Comparison of ENCODE assay signal across 8 cellular contexts in the genomic region with DNA sequence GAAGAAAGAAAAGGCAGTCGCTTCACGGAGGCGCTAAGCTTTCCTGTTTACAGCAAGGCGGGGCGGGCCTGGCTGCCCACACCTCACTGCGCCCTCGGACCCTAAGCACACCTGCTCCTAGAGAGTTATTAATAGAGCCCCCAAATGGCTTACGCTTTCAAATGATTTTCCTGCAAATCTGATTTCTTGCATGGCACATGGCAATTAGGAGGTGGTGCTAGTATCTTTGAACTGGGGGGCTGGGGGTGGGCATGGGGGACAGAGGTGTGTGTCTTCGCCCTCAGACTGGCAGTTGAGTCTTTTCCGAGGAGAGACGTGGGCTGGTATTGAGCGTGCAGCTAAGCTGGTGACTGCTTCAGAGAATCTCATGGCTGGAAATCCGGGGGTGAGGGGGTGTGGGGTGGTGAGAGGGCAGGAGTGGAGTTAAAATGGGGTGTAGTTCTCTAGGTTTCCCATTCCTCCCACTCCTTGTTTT. TPM values are rescaled to one million over a fixed set of nuclear protein-coding genes. Genes with fewer than 3 reads are reported as not detected.
DNase-seq lines count a peak whose midpoint lies in the region; ATAC-seq and TF ChIP-seq lines count a peak whose summit lies in the region.

No MANE protein-coding gene starts in this region.

- H3K27me3 ChIP-seq in naive thymus-derived CD4-positive, alpha-beta T cell (ENCODE audit: control insufficient read depth in 2 of 2, insufficient read depth in 2 of 2, low read length in 2 of 2) = no peaks in the 10 kb centered on the region
- H3K27me3 ChIP-seq in tibial artery = peaks cover 0 to 2% of the 10 kb centered on the region in 2 donors

- peak overlapping the region; percentile 58 for H3K27ac ChIP-seq in caudate nucleus (ENCODE audit: low read depth, low read length)
- peak overlapping the region; percentile 94 for H3K27ac ChIP-seq in naive thymus-derived CD4-positive, alpha-beta T cell (ENCODE audit: low read depth, low read length)
- H3K27ac ChIP-seq in tibial artery = peak overlapping the region in 1 of 2 donors; percentile 2

- H3K27me3 Mint-ChIP-seq in T-helper 2 cell treated with Interferon-gamma antibody and Interleukin-4, amounts not matched to agents 5 μg/mL and 100 μg/mL, for 36 hours (ENCODE audit: low read depth) = no peaks in the 10 kb centered on the region
- H3K27me3 Mint-ChIP-seq in naive thymus-derived CD4-positive, alpha-beta T cell = peaks cover 0 to 4% (median 0%) of the 10 kb centered on the region in 5 donors

- H3K4me3 ChIP-seq in naive thymus-derived CD4-positive, alpha-beta T cell (ENCODE audit: low read length) = peak overlapping the region; percentile 88
- peak overlapping the region; percentile 52 to 65 for H3K4me3 ChIP-seq in tibial artery

- CTCF ChIA-PET in naive thymus-derived CD4-positive, alpha-beta T cell (lab: Charles Lee) = interaction anchor here (0.6 to 4.6 kb wide), 30 partner anchors 10 to 322 kb away, joined by 3 to 110 read pairs (median 7); no protein-coding TSS in a partner anchor

- ATAC-seq in GM19463 (IDR thresholded peaks at IDR 0.05; ENCODE audit: unreplicated experiment) = peak; percentile 13
- peak; percentile 4 for ATAC-seq in naive thymus-derived CD4-positive, alpha-beta T cell

- no peaks in the 10 kb centered on the region for H3K9me3 ChIP-seq in naive thymus-derived CD4-positive, alpha-beta T cell (ENCODE audit: control insufficient read depth in 2 of 3, low read length in 3 of 3)
- H3K9me3 ChIP-seq in tibial artery = no peaks in the 10 kb centered on the region

- POLR2A ChIA-PET in naive thymus-derived CD4-positive, alpha-beta T cell (lab: Charles Lee) = interaction anchor here (0.6 to 23.6 kb wide), 30 partner anchors 8 to 342 kb away, joined by 3 to 633 read pairs (median 9); a partner anchor contains a TSS

- DNase-seq in T-helper 2 cell treated with Interferon-gamma antibody and Interleukin-4, amounts not matched to agents 5 μg/mL and 100 μg/mL, for 36 hours (ENCODE audit: low spot score) = peak; percentile 62
- peak in 4 of 61 donors; percentile 0 to 19 (median 10) for DNase-seq in caudate nucleus (lab: John Stamatoyannopoulos, UW)
- peak in 8 of 9 donors; percentile 56 to 68 (median 62) for DNase-seq in naive thymus-derived CD4-positive, alpha-beta T cell
- no peak for DNase-seq in tibial artery
- DNase-seq in putamen (ENCODE audit: low spot score) = no peak
- DNase-seq in GOT3 (lab: John Stamatoyannopoulos, UW) = no peak
- no peak for DNase-seq in NCI-H2107 treated with DMSO at 0.1 percent for 48 hours (lab: John Stamatoyannopoulos, UW; ENCODE audit: unreplicated experiment)

- TF ChIP-seq CTCF in tibial artery (IDR thresholded peaks at IDR 0.05) = no peak

- H3K27ac Mint-ChIP-seq in T-helper 2 cell treated with Interferon-gamma antibody and Interleukin-4, amounts not matched to agents 5 μg/mL and 100 μg/mL, for 36 hours = peak overlapping the region; percentile 97
- peak overlapping the region; percentile 93 to 100 (median 99) for H3K27ac Mint-ChIP-seq in naive thymus-derived CD4-positive, alpha-beta T cell

- peaks cover 74% of the 10 kb centered on the region for H3K36me3 Mint-ChIP-seq in T-helper 2 cell treated with Interferon-gamma antibody and Interleukin-4, amounts not matched to agents 5 μg/mL and 100 μg/mL, for 36 hours (ENCODE audit: low read depth)
- peaks cover 32 to 61% (median 37%) of the 10 kb centered on the region in 5 donors for H3K36me3 Mint-ChIP-seq in naive thymus-derived CD4-positive, alpha-beta T cell

- H3K4me3 Mint-ChIP-seq in T-helper 2 cell treated with Interferon-gamma antibody and Interleukin-4, amounts not matched to agents 5 μg/mL and 100 μg/mL, for 36 hours = peak overlapping the region; percentile 97
- peak overlapping the region; percentile 90 to 100 (median 98) for H3K4me3 Mint-ChIP-seq in naive thymus-derived CD4-positive, alpha-beta T cell

- peaks cover 37 to 39% of the 10 kb centered on the region in 2 donors for H3K4me1 ChIP-seq in naive thymus-derived CD4-positive, alpha-beta T cell (ENCODE audit: control insufficient read depth in 2 of 2, insufficient read depth in 2 of 2, low read length in 2 of 2)
- peaks cover 0 to 34% (median 21%) of the 10 kb centered on the region in 4 donors for H3K4me1 ChIP-seq in tibial artery

- intact Hi-C loops in naive thymus-derived CD4-positive, alpha-beta T cell (cut with micrococcal nuclease) = loop anchor here (1.0 to 5.0 kb wide), 19 partner anchors 8 to 1201 kb away; a partner anchor contains a TSS
- intact Hi-C loops in tibial artery (cut with DNase I; ENCODE audit: low total_unique reads) = no loop called here

- H3K36me3 ChIP-seq in naive thymus-derived CD4-positive, alpha-beta T cell (ENCODE audit: control insufficient read depth in 2 of 3, insufficient read depth in 3 of 3, low read length in 3 of 3) = peaks cover 20 to 48% (median 22%) of the 10 kb centered on the region in 3 experiments
- H3K36me3 ChIP-seq in tibial artery = peaks cover 0 to 17% (median 0%) of the 10 kb centered on the region in 3 donors

- H3K9me3 Mint-ChIP-seq in T-helper 2 cell treated with Interferon-gamma antibody and Interleukin-4, amounts not matched to agents 5 μg/mL and 100 μg/mL, for 36 hours = no peaks in the 10 kb centered on the region
- H3K9me3 Mint-ChIP-seq in naive thymus-derived CD4-positive, alpha-beta T cell = peaks cover 0 to 11% (median 0%) of the 10 kb centered on the region in 11 donors

- H3K4me1 Mint-ChIP-seq in T-helper 2 cell treated with Interferon-gamma antibody and Interleukin-4, amounts not matched to agents 5 μg/mL and 100 μg/mL, for 36 hours (ENCODE audit: low read depth) = peaks cover 47% of the 10 kb centered on the region
- H3K4me1 Mint-ChIP-seq in naive thymus-derived CD4-positive, alpha-beta T cell = peaks cover 45 to 67% (median 58%) of the 10 kb centered on the region in 7 donors

RNA-seq across cellular contexts. Expression of a gene that starts 1.3 kb away (rescaled TPM):
- 100 to 1,000 TPM; 116 to 305 (median 283) TPM for total RNA-seq in naive thymus-derived CD4-positive, alpha-beta T cell
- polyA plus RNA-seq in naive thymus-derived CD4-positive, alpha-beta T cell = 100 to 1,000 TPM; 209 to 247 TPM

Comparison
In these comparisons a context has a peak if more than half of its experiments do, and no peak if none do; other contexts are left out.
1. DNase-seq: peak in T-helper 2 cell treated with Interferon-gamma antibody and Interleukin-4, amounts not matched to agents 5 μg/mL and 100 μg/mL, for 36 hours (single experiment) and naive thymus-derived CD4-positive, alpha-beta T cell (8 of 9); none in tibial artery (0 of 2), putamen (single experiment), GOT3 (single experiment) and NCI-H2107 treated with DMSO at 0.1 percent for 48 hours (single experiment).